12 cellular contexts compared by ENCODE assay signal in genomic region chr1:94020764-94021579, GRCh38.
A peak's percentile ranks its signal among the peaks of the same experiment; 100 is the strongest.
DNase-seq lines count a peak whose midpoint lies in the region; ATAC-seq lines count a peak whose summit lies in the region.
"Had no signal": no experiment of that assay in that cellular context is flagged by ENCODE, and none has a peak within 500 bp of the region (broad histone marks: within the 10 kb centered on the region; RNA-seq: fewer than 3 reads in every experiment).

No MANE protein-coding gene starts in this region.

- peak; percentile 94 for DNase-seq in H4 (ENCODE audit: low spot score)
- DNase-seq in adipocyte (ENCODE audit: low read depth): peak; percentile 63
- DNase-seq in glomerular visceral epithelial cell (ENCODE audit: extremely low spot score): peak; percentile 72
- no peak for DNase-seq in sciatic nerve (ENCODE audit: low spot score)
- DNase-seq in NCI-H1436 (lab: John Stamatoyannopoulos, UW): no peak
- no peak for DNase-seq in activated T-cell treated with anti-CD3 and anti-CD28 coated beads for 4 hours
- DNase-seq: GDM1, NCI-H526 treated with DMSO at 0.1 percent for 48 hours, T-helper 2 cell had no signal

- no peaks in the 10 kb centered on the region for H3K9me3 ChIP-seq in adipocyte (ENCODE audit: control insufficient read depth, low read length)
- H3K9me3 ChIP-seq: ovary had no signal

- H3K36me3 ChIP-seq in adipocyte (ENCODE audit: control insufficient read depth, insufficient read depth, low read length, severe bottlenecking): no peaks in the 10 kb centered on the region
- H3K36me3 ChIP-seq: ovary had no signal

- H3K9ac ChIP-seq in adipocyte (ENCODE audit: low read length): peak overlapping the region; percentile 48

- intact Hi-C loops in sciatic nerve (cut with DNase I): no loop called here

- peaks cover 33% of the 10 kb centered on the region for H3K4me1 ChIP-seq in adipocyte (ENCODE audit: control insufficient read depth, insufficient read depth, low read length)

- no peaks in the 10 kb centered on the region for H3K27me3 ChIP-seq in adipocyte (replicated peaks; ENCODE audit: control insufficient read depth, insufficient read depth, low read length)
- H3K27me3 ChIP-seq: ovary had no signal

- H3K4me3 ChIP-seq in adipocyte (ENCODE audit: low read length): no peak overlapping the region
- H3K4me3 ChIP-seq: ovary had no signal

- ATAC-seq in sciatic nerve (peak; percentile 29), GM18873 (IDR thresholded peaks at IDR 0.05; ENCODE audit: low FRiP score, unreplicated experiment) (no peak), GM21423 (IDR thresholded peaks at IDR 0.05; ENCODE audit: unreplicated experiment) (no peak)

Comparison
In these comparisons a context has a peak if more than half of its experiments do, and no peak if none do; other contexts are left out.
1. DNase-seq: peak in H4 (single experiment), adipocyte (single experiment) and glomerular visceral epithelial cell (single experiment); none in sciatic nerve (single experiment), NCI-H1436 (single experiment) and activated T-cell treated with anti-CD3 and anti-CD28 coated beads for 4 hours (single experiment).